18 cellular contexts compared by ENCODE assay signal in the genomic region with DNA sequence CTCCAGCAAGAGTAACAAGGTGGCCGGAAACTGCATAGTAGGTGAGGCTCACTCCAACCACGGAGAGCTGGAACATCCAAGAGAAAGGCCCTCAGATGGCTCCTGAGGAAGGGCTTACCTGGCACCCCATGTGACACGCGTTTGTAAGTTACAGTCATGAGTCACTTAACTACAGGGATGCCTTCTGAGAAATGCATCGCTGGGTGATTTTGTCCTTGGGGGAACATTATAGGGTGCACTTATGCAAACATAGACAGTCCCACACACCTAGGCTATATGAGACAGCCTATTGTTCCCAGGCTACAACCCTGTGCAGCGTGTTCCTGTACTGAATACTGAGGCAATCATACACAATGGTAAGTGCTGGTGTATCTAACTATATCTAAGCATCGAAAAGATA.
DNase-seq lines count a peak whose midpoint lies in the region; ATAC-seq and TF ChIP-seq lines count a peak whose summit lies in the region.
"Had no signal": no experiment of that assay in that cellular context is flagged by ENCODE, and none has a peak within 500 bp of the region (broad histone marks: within the 10 kb centered on the region; RNA-seq: fewer than 3 reads in every experiment).

No MANE protein-coding gene starts in this region.

- H2BK120ac ChIP-seq in mesenchymal stem cell (ENCODE audit: low read depth, low read length): no peak overlapping the region

- H3K4me1 ChIP-seq in Karpas-422 (ENCODE audit: low read length) (peaks cover 90% of the 10 kb centered on the region), Panc1 (ENCODE audit: control insufficient read depth, insufficient read depth, low read length) (peaks cover 58% of the 10 kb centered on the region), mesenchymal stem cell (ENCODE audit: control insufficient read depth, insufficient read depth, low read depth, low read length) (peaks cover 9% of the 10 kb centered on the region), right atrium auricular region (peaks cover 0 to 19% of the 10 kb centered on the region in 2 donors)

- peak overlapping the region; percentile 41 for H4K91ac ChIP-seq in mesenchymal stem cell (ENCODE audit: low read length)

- H3K9ac ChIP-seq in Karpas-422 (ENCODE audit: low read length): peak overlapping the region; percentile 63
- H3K9ac ChIP-seq in mesenchymal stem cell (ENCODE audit: low read length): no peak overlapping the region

- H3K27me3 ChIP-seq in Karpas-422 (ENCODE audit: low read length) (no peaks in the 10 kb centered on the region), Panc1 (ENCODE audit: control insufficient read depth, insufficient read depth, low read length) (no peaks in the 10 kb centered on the region), mesenchymal stem cell (ENCODE audit: control insufficient read depth in 1 of 2, insufficient read depth in 1 of 2, low read length in 2 of 2) (peaks cover 0 to 38% of the 10 kb centered on the region in 2 experiments), right atrium auricular region (no peaks in the 10 kb centered on the region)
- H3K27me3 ChIP-seq: BE2C had no signal

- BruUV-seq in Panc1 (replicated peaks; lab: Mats Ljungman, UMichigan): no TSS peak

- H2BK5ac ChIP-seq in mesenchymal stem cell (ENCODE audit: low read depth, low read length, poor library complexity, severe bottlenecking): no peak overlapping the region

- over 99% methylated on average over 5 of the region's 7 CpGs for WGBS in mesenchymal stem cell

- DNase-seq in H4 (ENCODE audit: low spot score): peak; percentile 12
- DNase-seq in Karpas-422: peak; percentile 92
- DNase-seq in Panc1 (ENCODE audit: low read depth, low spot score): no peak
- DNase-seq in mesenchymal stem cell: no peak
- no peak for DNase-seq in right atrium auricular region (ENCODE audit: low spot score)
- no peak for DNase-seq in activated T-cell treated with anti-CD3 and anti-CD28 coated beads for 4 hours
- DNase-seq: ACHN; BE2C; C1 segment of cervical spinal cord; CD4-positive, CD25-positive, alpha-beta regulatory T cell; CD8-positive, alpha-beta memory T cell; COR-L47; DMS 273 treated with DMSO at 0.1 percent for 48 hours; DND-41; HFFc6 had no signal

- CTCF ChIA-PET in Panc1 (lab: Charles Lee): no interaction called here

- no peak overlapping the region for H3K14ac ChIP-seq in mesenchymal stem cell (ENCODE audit: low read length in 2 of 2)

- POLR2A ChIA-PET in Panc1 (lab: Charles Lee): interaction anchor here (0.7 kb wide), 1 partner anchor 231 kb away, joined by 4 read pairs; no protein-coding TSS in a partner anchor

- in situ Hi-C loops in Panc1 (cut with HindIII; ENCODE audit: low pct_unique_long_range_greater_than_20kb, low sequenced_read_pairs): no loop called here

- no peaks in the 10 kb centered on the region for H3K79me2 ChIP-seq in Karpas-422 (ENCODE audit: low read length)

- H3K9me2 ChIP-seq in Karpas-422 (replicated peaks; ENCODE audit: insufficient read depth, low read length): no peaks in the 10 kb centered on the region

- TF ChIP-seq CTCF in Panc1 (IDR thresholded peaks at IDR 0.05): no peak
- TF ChIP-seq CTCF in right atrium auricular region (IDR thresholded peaks at IDR 0.05): no peak

- H3K4me3 ChIP-seq in Karpas-422 (ENCODE audit: low read length) (peak overlapping the region; percentile 49), Panc1 (ENCODE audit: low read depth in 2 of 2, low read length in 2 of 2) (no peak overlapping the region), mesenchymal stem cell (ENCODE audit: insufficient read depth in 1 of 2, low read depth in 1 of 2, low read length in 2 of 2) (no peak overlapping the region), right atrium auricular region (no peak overlapping the region)
- H3K4me3 ChIP-seq: GM23338 had no signal

- H3K4me2 ChIP-seq in Karpas-422 (ENCODE audit: low read depth, low read length, poor library complexity, severe bottlenecking) (peak overlapping the region; percentile 64), mesenchymal stem cell (ENCODE audit: low read length, poor library complexity, severe bottlenecking) (no peak overlapping the region)
- H3K4me2 ChIP-seq: GM23338 had no signal

- H2BK12ac ChIP-seq in mesenchymal stem cell (ENCODE audit: low read length in 2 of 2): no peak overlapping the region

- H3K36me3 ChIP-seq in Karpas-422 (ENCODE audit: insufficient read depth, low read length) (no peaks in the 10 kb centered on the region), Panc1 (ENCODE audit: control insufficient read depth, insufficient read depth, low read length) (no peaks in the 10 kb centered on the region), mesenchymal stem cell (ENCODE audit: control insufficient read depth in 1 of 2, insufficient read depth in 2 of 2, low read depth in 1 of 2, low read length in 2 of 2) (peaks cover 0 to 5% of the 10 kb centered on the region in 2 experiments), right atrium auricular region (no peaks in the 10 kb centered on the region)
- H3K36me3 ChIP-seq: BE2C had no signal

- no peaks in the 10 kb centered on the region for H4K20me1 ChIP-seq in Karpas-422 (ENCODE audit: insufficient read depth, low read depth, low read length)

- ATAC-seq in Panc1 (no peak), HG03159 (IDR thresholded peaks at IDR 0.05; ENCODE audit: unreplicated experiment) (no peak), HG03378 (IDR thresholded peaks at IDR 0.05; ENCODE audit: unreplicated experiment) (no peak)

- intact Hi-C loops in Panc1 (cut with micrococcal nuclease; ENCODE audit: unreplicated experiment): no loop called here

- no peaks in the 10 kb centered on the region for H3K79me1 ChIP-seq in mesenchymal stem cell (replicated peaks; ENCODE audit: low read length, poor library complexity, severe bottlenecking)

- no peaks in the 10 kb centered on the region for H3K9me3 ChIP-seq in Karpas-422 (ENCODE audit: low read length)
- H3K9me3 ChIP-seq in Panc1 (ENCODE audit: control insufficient read depth, insufficient read depth, low read depth, low read length): no peaks in the 10 kb centered on the region
- H3K9me3 ChIP-seq in mesenchymal stem cell (ENCODE audit: control insufficient read depth, low read length): no peaks in the 10 kb centered on the region
- H3K9me3 ChIP-seq in right atrium auricular region: no peaks in the 10 kb centered on the region
- H3K9me3 ChIP-seq: BE2C had no signal

- H3K27ac ChIP-seq in Karpas-422 (ENCODE audit: low read length) (peak overlapping the region; percentile 98), Panc1 (ENCODE audit: low read length) (peak overlapping the region; percentile 95), mesenchymal stem cell (ENCODE audit: low read length, poor library complexity, severe bottlenecking) (no peak overlapping the region), right atrium auricular region (no peak overlapping the region)

- H2AFZ ChIP-seq in Karpas-422 (ENCODE audit: low read length) (no peak overlapping the region), mesenchymal stem cell (ENCODE audit: low read depth, low read length) (no peak overlapping the region)
- H2AFZ ChIP-seq: GM23338 had no signal

- H2AK5ac ChIP-seq in mesenchymal stem cell (ENCODE audit: low read length, severe bottlenecking): peak overlapping the region; percentile 29

- H3K23ac ChIP-seq in mesenchymal stem cell (ENCODE audit: low read length in 2 of 2): no peak overlapping the region

- no peak overlapping the region for H3K4ac ChIP-seq in mesenchymal stem cell (ENCODE audit: low read depth in 1 of 2, low read length in 2 of 2)

- H4K8ac ChIP-seq in mesenchymal stem cell (ENCODE audit: low read length): no peak overlapping the region

- H3K18ac ChIP-seq in mesenchymal stem cell (ENCODE audit: low read depth in 1 of 2, low read length in 2 of 2): peak overlapping the region in 1 of 2 experiments; percentile 15

- no peak overlapping the region for H2BK15ac ChIP-seq in mesenchymal stem cell (ENCODE audit: low read depth, poor library complexity, severe bottlenecking)

Comparison
In these comparisons a context has a peak if more than half of its experiments do, and no peak if none do; other contexts are left out.
1. DNase-seq: peak in H4 (single experiment) and Karpas-422 (single experiment); none in Panc1 (single experiment), mesenchymal stem cell (single experiment), right atrium auricular region (single experiment) and activated T-cell treated with anti-CD3 and anti-CD28 coated beads for 4 hours (single experiment).
2. H3K27ac ChIP-seq: peak in Karpas-422 (single experiment) and Panc1 (single experiment); none in mesenchymal stem cell (single experiment) and right atrium auricular region (0 of 2).